Comparison of ENCODE assay signal across 23 cellular contexts in genomic region chr12:123038966-123039365, GRCh38.
"Had no signal": no experiment of that assay in that cellular context is flagged by ENCODE, and none has a peak within 500 bp of the region (broad histone marks: within the 10 kb centered on the region; RNA-seq: fewer than 3 reads in every experiment).

No MANE protein-coding gene starts in this region.

- H2AFZ ChIP-seq: neural progenitor cell had no signal

- H3K4me3 Mint-ChIP-seq: central memory CD8-positive, alpha-beta T cell; memory B cell; natural killer cell treated with Interleukin-12 subunit alpha and Interleukin-12 subunit beta and Interleukin-15 and Interleukin-18, amount 100 ng/mL, for 72 hours; neural progenitor cell had no signal

- H3K27ac ChIP-seq: epithelial cell of prostate, esophagus squamous epithelium, neural progenitor cell, pancreas, prostate gland, right lobe of liver, thoracic aorta had no signal

- H3K36me3 Mint-ChIP-seq: natural killer cell treated with Interleukin-12 subunit alpha and Interleukin-12 subunit beta and Interleukin-15 and Interleukin-18, amount 100 ng/mL, for 72 hours; neural progenitor cell had no signal

- H3K9me3 ChIP-seq: esophagus squamous epithelium, pancreas, prostate gland, right lobe of liver, stomach, thoracic aorta had no signal

- H3K36me3 ChIP-seq: neural progenitor cell, pancreas, prostate gland, thoracic aorta had no signal

- DNase-seq: effector memory CD4-positive, alpha-beta T cell; esophagus squamous epithelium; foreskin fibroblast; head of caudate nucleus; hippocampal formation; midbrain; occipital lobe; stimulated activated CD4-positive, alpha-beta T cell treated with anti-CD3 and anti-CD28 coated beads, Interleukin-2, amount 100 ng/mL, for 24 hours; stimulated activated CD4-positive, alpha-beta T cell treated with anti-CD3 and anti-CD28 coated beads, Interleukin-4, amount 100 ng/mL, for 4 hours; stimulated activated naive CD4-positive, alpha-beta T cell; stomach; substantia nigra; trophoblast cell had no signal

- H3K27ac Mint-ChIP-seq: memory B cell, neural progenitor cell had no signal

- H3K4me2 ChIP-seq: neural progenitor cell had no signal

- H3K4me3 ChIP-seq: esophagus squamous epithelium, neural progenitor cell, pancreas, prostate gland, right lobe of liver, stomach, thoracic aorta had no signal

- ATAC-seq: left lobe of liver; natural killer cell treated with Interleukin-12 subunit alpha and Interleukin-12 subunit beta and Interleukin-15 and Interleukin-18, amount 100 ng/mL, for 72 hours; pancreas; right lobe of liver had no signal

- H3K9ac ChIP-seq: neural progenitor cell had no signal

- H3K27me3 Mint-ChIP-seq: central memory CD8-positive, alpha-beta T cell; memory B cell; natural killer cell treated with Interleukin-12 subunit alpha and Interleukin-12 subunit beta and Interleukin-15 and Interleukin-18, amount 100 ng/mL, for 72 hours had no signal

- H3K27me3 ChIP-seq: esophagus squamous epithelium, neural progenitor cell, pancreas, right lobe of liver, stomach had no signal

- H3K4me1 ChIP-seq: pancreas had no signal

- H3K9me3 Mint-ChIP-seq: central memory CD8-positive, alpha-beta T cell; memory B cell; natural killer cell treated with Interleukin-12 subunit alpha and Interleukin-12 subunit beta and Interleukin-15 and Interleukin-18, amount 100 ng/mL, for 72 hours; neural progenitor cell had no signal
